In the genomic region with DNA sequence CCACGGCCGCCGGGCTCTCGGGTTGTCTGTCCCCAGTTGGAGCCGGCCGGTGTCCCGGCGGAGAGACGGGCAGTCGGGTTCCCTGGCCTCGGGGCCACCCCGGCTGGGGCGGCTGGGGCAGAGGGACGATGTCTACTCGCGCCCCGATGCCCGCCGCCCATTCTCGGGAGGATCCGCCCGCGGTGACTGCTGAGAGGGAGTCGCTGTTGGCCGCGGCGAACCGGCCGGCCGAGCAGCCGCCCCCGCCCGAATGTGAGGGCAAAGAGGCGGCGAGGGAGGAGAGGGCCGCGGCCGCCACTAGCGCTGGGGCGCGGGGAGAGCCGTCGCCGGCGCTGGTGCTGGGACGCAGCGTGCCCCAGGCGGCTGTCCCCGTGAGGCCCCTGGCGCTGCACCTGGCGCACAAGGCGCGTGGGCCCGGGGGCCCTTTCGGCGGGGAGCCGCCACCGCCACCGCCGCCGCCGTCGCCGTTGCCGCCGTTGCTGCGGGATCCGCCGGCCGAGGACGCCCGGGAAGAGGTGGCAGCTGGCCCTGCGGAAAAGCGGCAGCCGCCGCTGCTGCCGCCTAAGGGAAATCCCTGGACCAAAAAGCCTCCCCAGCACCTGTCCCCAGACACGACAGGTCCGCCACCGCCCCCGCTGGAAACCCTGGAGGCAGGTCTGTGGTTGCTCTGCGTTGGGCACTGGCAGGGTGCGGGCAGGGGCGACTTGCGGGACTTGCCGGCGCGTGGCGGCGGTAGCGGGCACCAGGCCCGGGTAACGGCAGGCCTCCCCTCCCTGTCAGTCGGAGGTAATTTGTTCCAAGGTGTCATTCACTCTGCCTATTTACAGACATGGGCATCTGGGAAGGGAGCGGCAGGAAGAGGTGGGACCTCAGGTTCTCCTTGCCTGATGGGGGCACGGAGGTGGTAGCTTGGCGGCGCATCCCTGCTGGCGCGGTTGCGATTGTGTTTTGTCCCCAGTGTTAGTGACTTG, we compare ENCODE assay signal across 8 cellular contexts. TPM values are rescaled to one million over a fixed set of nuclear protein-coding genes. Genes with fewer than 3 reads are reported as not detected.
A peak's percentile ranks its signal among the peaks of the same experiment; 100 is the strongest.
DNase-seq lines count a peak whose midpoint lies in the region; ATAC-seq and TF ChIP-seq lines count a peak whose summit lies in the region.

No MANE protein-coding gene starts in this region.

- H3K4me3 Mint-ChIP-seq in activated CD4-positive, alpha-beta T cell treated with anti-CD3 and anti-CD28 coated beads, Interleukin-2, amount 10 ng/mL, durations not matched to agents 7 days and 5 days: peak overlapping the region; percentile 84

- WGBS in liver: under 1% methylated on average over 101 of the region's 101 CpGs

- peak; percentile 39 for ATAC-seq in GM18868 (IDR thresholded peaks at IDR 0.05; ENCODE audit: unreplicated experiment)
- peak; percentile 30 for ATAC-seq in HG03095 (IDR thresholded peaks at IDR 0.05; ENCODE audit: unreplicated experiment)

- peaks cover 23% of the 10 kb centered on the region for H3K4me1 Mint-ChIP-seq in activated CD4-positive, alpha-beta T cell treated with anti-CD3 and anti-CD28 coated beads, Interleukin-2, amount 10 ng/mL, durations not matched to agents 7 days and 5 days

- POLR2A ChIA-PET in activated CD4-positive, alpha-beta T cell treated with anti-CD3 and anti-CD28 coated beads, Interleukin-2, amount 10 ng/mL, durations not matched to agents 7 days and 5 days (lab: Charles Lee): interaction anchor here (0.9 kb wide), 1 partner anchor 97 kb away, joined by 6 read pairs; the partner anchor contains the start of genes ABHD18 and MFSD8

- TF ChIP-seq CTCF in liver (IDR thresholded peaks at IDR 0.05; ENCODE audit: low read depth, low read length, missing input control): no peak

- peak overlapping the region; percentile 88 to 96 (median 95) for H3K4me3 ChIP-seq in liver (ENCODE audit: low read depth in 1 of 3, low read length in 3 of 3)

- TF ChIP-seq RAD21 in liver (IDR thresholded peaks at IDR 0.05): peak in 1 of 2 donors; percentile 53

- no peaks in the 10 kb centered on the region for H3K9me3 ChIP-seq in liver (ENCODE audit: control insufficient read depth in 4 of 4, low read length in 3 of 4)

- peak overlapping the region; percentile 99 for H3K27ac ChIP-seq in liver (ENCODE audit: low read depth in 1 of 2, low read length in 2 of 2)

- peak; percentile 28 for DNase-seq in AG08395 (ENCODE audit: low spot score)
- DNase-seq in NCI-H2227 (lab: John Stamatoyannopoulos, UW; ENCODE audit: unreplicated experiment): peak; percentile 67
- peak; percentile 57 for DNase-seq in activated CD4-positive, alpha-beta T cell treated with anti-CD3 and anti-CD28 coated beads, Interleukin-2, amount 10 ng/mL, durations not matched to agents 7 days and 5 days
- DNase-seq in cortex of kidney (lab: John Stamatoyannopoulos, UW): peak; percentile 7
- DNase-seq in stimulated activated CD4-positive, alpha-beta T cell treated with anti-CD3 and anti-CD28 coated beads, Interleukin-2, amount 100 ng/mL, for 48 hours: peak; percentile 37 to 52

- H3K36me3 ChIP-seq in liver (ENCODE audit: control insufficient read depth in 4 of 4, insufficient read depth in 3 of 4, low read depth in 1 of 4, low read length in 3 of 4): no peaks in the 10 kb centered on the region

- peak overlapping the region; percentile 53 to 82 for H3K9ac ChIP-seq in liver (ENCODE audit: low read depth in 1 of 2, low read length in 2 of 2)

- H3K27ac Mint-ChIP-seq in activated CD4-positive, alpha-beta T cell treated with anti-CD3 and anti-CD28 coated beads, Interleukin-2, amount 10 ng/mL, durations not matched to agents 7 days and 5 days: peak overlapping the region; percentile 85

- H3K27me3 Mint-ChIP-seq in activated CD4-positive, alpha-beta T cell treated with anti-CD3 and anti-CD28 coated beads, Interleukin-2, amount 10 ng/mL, durations not matched to agents 7 days and 5 days: peaks cover under 1% of the 10 kb centered on the region

- H3K36me3 Mint-ChIP-seq in activated CD4-positive, alpha-beta T cell treated with anti-CD3 and anti-CD28 coated beads, Interleukin-2, amount 10 ng/mL, durations not matched to agents 7 days and 5 days (ENCODE audit: low read depth): peaks cover 1% of the 10 kb centered on the region

- H3K27me3 ChIP-seq in liver (ENCODE audit: control insufficient read depth in 4 of 4, insufficient read depth in 4 of 4, low read length in 3 of 4): no peaks in the 10 kb centered on the region

- H3K9me3 Mint-ChIP-seq in activated CD4-positive, alpha-beta T cell treated with anti-CD3 and anti-CD28 coated beads, Interleukin-2, amount 10 ng/mL, durations not matched to agents 7 days and 5 days: no peaks in the 10 kb centered on the region

- CTCF ChIA-PET in activated CD4-positive, alpha-beta T cell treated with anti-CD3 and anti-CD28 coated beads, Interleukin-2, amount 10 ng/mL, durations not matched to agents 7 days and 5 days (lab: Charles Lee): interaction anchor here (0.6 to 1.7 kb wide), 5 partner anchors 8 to 233 kb away, joined by 3 to 6 read pairs (median 4); partner anchors contain the start of genes ABHD18 and MFSD8

- H3K4me1 ChIP-seq in liver (ENCODE audit: control insufficient read depth in 4 of 4, insufficient read depth in 4 of 4, low read length in 3 of 4): peaks cover 2 to 15% (median 12%) of the 10 kb centered on the region in 4 donors

TF ChIP-seq in liver, 16 proteins besides CTCF, POLR2A, EP300 and RAD21:
- TF ChIP-seq NR2F2 (IDR thresholded peaks at IDR 0.05) (no peak), FOXA2 (IDR thresholded peaks at IDR 0.05) (peak; percentile 6), YY1 (IDR thresholded peaks at IDR 0.05) (peak; percentile 67), EGR1 (IDR thresholded peaks at IDR 0.05; ENCODE audit: low read depth in 2 of 2) (peak in 1 of 2 donors; percentile 65), TAF1 (conservative IDR thresholded peaks at IDR 0.05) (no peak), FOXA1 (IDR thresholded peaks at IDR 0.05) (no peak), HNF4A (conservative IDR thresholded peaks at IDR 0.05) (no peak), JUND (IDR thresholded peaks at IDR 0.05) (no peak), GABPA (IDR thresholded peaks at IDR 0.05 in 1 of 2, conservative IDR thresholded peaks at IDR 0.05 in 1 of 2) (no peak), HNF4G (IDR thresholded peaks at IDR 0.05) (no peak), SP1 (IDR thresholded peaks at IDR 0.05) (no peak), RXRA (IDR thresholded peaks at IDR 0.05) (peak in 1 of 2 donors; percentile 4)
- TF ChIP-seq, protein P1, sequence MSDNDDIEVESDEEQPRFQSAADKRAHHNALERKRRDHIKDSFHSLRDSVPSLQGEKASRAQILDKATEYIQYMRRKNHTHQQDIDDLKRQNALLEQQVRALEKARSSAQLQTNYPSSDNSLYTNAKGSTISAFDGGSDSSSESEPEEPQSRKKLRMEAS (IDR thresholded peaks at IDR 0.05): no peak
- TF ChIP-seq, protein P2, sequence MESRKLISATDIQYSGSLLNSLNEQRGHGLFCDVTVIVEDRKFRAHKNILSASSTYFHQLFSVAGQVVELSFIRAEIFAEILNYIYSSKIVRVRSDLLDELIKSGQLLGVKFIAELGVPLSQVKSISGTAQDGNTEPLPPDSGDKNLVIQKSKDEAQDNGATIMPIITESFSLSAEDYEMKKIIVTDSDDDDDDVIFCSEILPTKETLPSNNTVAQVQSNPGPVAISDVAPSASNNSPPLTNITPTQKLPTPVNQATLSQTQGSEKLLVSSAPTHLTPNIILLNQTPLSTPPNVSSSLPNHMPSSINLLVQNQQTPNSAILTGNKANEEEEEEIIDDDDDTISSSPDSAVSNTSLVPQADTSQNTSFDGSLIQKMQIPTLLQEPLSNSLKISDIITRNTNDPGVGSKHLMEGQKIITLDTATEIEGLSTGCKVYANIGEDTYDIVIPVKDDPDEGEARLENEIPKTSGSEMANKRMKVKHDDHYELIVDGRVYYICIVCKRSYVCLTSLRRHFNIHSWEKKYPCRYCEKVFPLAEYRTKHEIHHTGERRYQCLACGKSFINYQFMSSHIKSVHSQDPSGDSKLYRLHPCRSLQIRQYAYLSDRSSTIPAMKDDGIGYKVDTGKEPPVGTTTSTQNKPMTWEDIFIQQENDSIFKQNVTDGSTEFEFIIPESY (IDR thresholded peaks at IDR 0.05): no peak
- TF ChIP-seq, protein P3, sequence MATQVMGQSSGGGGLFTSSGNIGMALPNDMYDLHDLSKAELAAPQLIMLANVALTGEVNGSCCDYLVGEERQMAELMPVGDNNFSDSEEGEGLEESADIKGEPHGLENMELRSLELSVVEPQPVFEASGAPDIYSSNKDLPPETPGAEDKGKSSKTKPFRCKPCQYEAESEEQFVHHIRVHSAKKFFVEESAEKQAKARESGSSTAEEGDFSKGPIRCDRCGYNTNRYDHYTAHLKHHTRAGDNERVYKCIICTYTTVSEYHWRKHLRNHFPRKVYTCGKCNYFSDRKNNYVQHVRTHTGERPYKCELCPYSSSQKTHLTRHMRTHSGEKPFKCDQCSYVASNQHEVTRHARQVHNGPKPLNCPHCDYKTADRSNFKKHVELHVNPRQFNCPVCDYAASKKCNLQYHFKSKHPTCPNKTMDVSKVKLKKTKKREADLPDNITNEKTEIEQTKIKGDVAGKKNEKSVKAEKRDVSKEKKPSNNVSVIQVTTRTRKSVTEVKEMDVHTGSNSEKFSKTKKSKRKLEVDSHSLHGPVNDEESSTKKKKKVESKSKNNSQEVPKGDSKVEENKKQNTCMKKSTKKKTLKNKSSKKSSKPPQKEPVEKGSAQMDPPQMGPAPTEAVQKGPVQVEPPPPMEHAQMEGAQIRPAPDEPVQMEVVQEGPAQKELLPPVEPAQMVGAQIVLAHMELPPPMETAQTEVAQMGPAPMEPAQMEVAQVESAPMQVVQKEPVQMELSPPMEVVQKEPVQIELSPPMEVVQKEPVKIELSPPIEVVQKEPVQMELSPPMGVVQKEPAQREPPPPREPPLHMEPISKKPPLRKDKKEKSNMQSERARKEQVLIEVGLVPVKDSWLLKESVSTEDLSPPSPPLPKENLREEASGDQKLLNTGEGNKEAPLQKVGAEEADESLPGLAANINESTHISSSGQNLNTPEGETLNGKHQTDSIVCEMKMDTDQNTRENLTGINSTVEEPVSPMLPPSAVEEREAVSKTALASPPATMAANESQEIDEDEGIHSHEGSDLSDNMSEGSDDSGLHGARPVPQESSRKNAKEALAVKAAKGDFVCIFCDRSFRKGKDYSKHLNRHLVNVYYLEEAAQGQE (IDR thresholded peaks at IDR 0.05): peak; percentile 34
- TF ChIP-seq, protein P4, sequence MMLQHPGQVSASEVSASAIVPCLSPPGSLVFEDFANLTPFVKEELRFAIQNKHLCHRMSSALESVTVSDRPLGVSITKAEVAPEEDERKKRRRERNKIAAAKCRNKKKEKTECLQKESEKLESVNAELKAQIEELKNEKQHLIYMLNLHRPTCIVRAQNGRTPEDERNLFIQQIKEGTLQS (IDR thresholded peaks at IDR 0.05): no peak

RNA-seq across cellular contexts. Expression of gene LARP1B, which starts 0.7 kb away (rescaled TPM):
- total RNA-seq in activated CD4-positive, alpha-beta T cell treated with anti-CD3 and anti-CD28 coated beads, Interleukin-2, amount 10 ng/mL, durations not matched to agents 7 days and 5 days: 10 to 100 TPM; 13.5 to 16.9 TPM
- 10 to 100 TPM; 17.5 to 69.6 TPM for total RNA-seq in liver
- polyA plus RNA-seq in liver: 10 to 100 TPM; 20.7 to 26.7 TPM

Comparison
In these comparisons a context has a peak if more than half of its experiments do, and no peak if none do; other contexts are left out.
1. Peak in every context shown above with its lines: DNase-seq, ATAC-seq, H3K4me3 ChIP-seq and H3K27ac ChIP-seq.
2. DNase-seq: peak in every context shown above with its lines; median percentile 67 in NCI-H2227; 57 in activated CD4-positive, alpha-beta T cell treated with anti-CD3 and anti-CD28 coated beads, Interleukin-2, amount 10 ng/mL, durations not matched to agents 7 days and 5 days; 44 in stimulated activated CD4-positive, alpha-beta T cell treated with anti-CD3 and anti-CD28 coated beads, Interleukin-2, amount 100 ng/mL, for 48 hours; 28 in AG08395; 7 in cortex of kidney.